ENCODE assay signal across 9 cellular contexts in the genomic region with DNA sequence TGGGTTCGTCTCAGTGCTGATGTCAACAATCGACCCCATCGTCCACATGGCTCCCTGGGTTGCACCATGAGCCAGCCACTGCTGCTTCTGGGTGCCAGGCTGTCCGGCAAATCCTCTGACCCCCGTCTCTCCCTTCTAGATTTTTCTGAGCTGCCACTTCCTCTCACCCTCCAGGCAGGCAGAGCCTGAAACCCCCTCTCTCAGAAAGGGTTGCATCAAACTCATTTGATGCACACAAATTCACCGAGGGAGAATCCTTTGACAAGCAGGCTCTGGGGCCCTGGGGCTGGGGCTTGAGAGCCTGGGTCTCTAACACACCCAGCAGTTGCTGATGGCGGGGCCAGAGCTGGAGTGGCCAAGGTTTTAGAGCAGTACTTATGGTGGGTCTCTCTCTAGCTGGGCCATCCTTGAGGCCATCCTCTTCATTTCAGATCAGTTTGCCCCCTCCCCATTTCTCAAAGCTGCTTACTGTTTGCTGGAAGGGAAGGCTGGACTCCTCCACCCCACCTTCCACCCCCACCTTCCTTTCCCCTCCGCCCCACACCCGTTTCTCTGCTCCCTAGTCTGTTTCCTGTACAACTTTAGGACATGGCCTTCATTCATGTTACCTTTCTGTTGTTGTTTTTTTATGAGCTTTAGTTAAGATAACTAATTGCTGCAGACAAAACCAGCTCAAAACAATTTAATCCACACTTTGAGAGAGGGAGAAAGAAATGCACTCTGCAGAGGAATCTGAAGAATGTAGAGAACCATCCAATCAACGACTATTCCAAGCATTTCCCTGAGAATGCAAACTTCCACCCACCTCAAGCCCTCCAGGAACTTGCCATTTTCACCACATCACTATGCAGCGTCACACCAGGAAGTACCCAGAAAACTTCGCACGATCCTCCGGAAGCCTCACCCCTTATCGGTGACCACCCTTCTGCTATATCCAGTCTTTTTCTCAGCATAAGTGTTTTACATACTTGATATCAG.
DNase-seq lines count a peak whose midpoint lies in the region; ATAC-seq and TF ChIP-seq lines count a peak whose summit lies in the region.
"Had no signal": no experiment of that assay in that cellular context is flagged by ENCODE, and none has a peak within 500 bp of the region (broad histone marks: within the 10 kb centered on the region; RNA-seq: fewer than 3 reads in every experiment).

No MANE protein-coding gene starts in this region.

- POLR2A ChIA-PET in activated CD8-positive, alpha-beta T cell treated with anti-CD3 and anti-CD28 coated beads for 36 hours (lab: Charles Lee), result interaction anchor here (0.6 to 2.5 kb wide), 14 partner anchors 11 to 175 kb away, joined by 3 to 14 read pairs (median 4); no protein-coding TSS in a partner anchor

- peak overlapping the region; percentile 72 for H3K4me3 Mint-ChIP-seq in activated naive CD4-positive, alpha-beta T cell treated with anti-CD3 and anti-CD28 coated beads for 36 hours
- peak overlapping the region; percentile 55 for H3K4me3 Mint-ChIP-seq in activated CD8-positive, alpha-beta T cell treated with anti-CD3 and anti-CD28 coated beads for 36 hours

- CTCF ChIA-PET in activated naive CD4-positive, alpha-beta T cell treated with anti-CD3 and anti-CD28 coated beads for 36 hours (lab: Charles Lee), result interaction anchor here (0.7 to 1.9 kb wide), 5 partner anchors 32 to 241 kb away, joined by 3 to 4 read pairs (median 3); no protein-coding TSS in a partner anchor
- CTCF ChIA-PET in activated CD8-positive, alpha-beta T cell treated with anti-CD3 and anti-CD28 coated beads for 36 hours (lab: Charles Lee), result interaction anchor here (1.3 to 1.5 kb wide), 2 partner anchors 17 to 70 kb away, joined by 4 read pairs; a partner anchor contains a TSS

- H3K27ac ChIP-seq in iPS-20b (ENCODE audit: low read length) (no peak overlapping the region), upper lobe of left lung (peak overlapping the region; percentile 40 to 64 (median 52))

- H3K27me3 ChIP-seq in iPS-20b (ENCODE audit: insufficient read depth, low read length) (peaks cover 42% of the 10 kb centered on the region), upper lobe of left lung (no peaks in the 10 kb centered on the region)

- peak overlapping the region; percentile 88 for H3K27ac Mint-ChIP-seq in activated naive CD4-positive, alpha-beta T cell treated with anti-CD3 and anti-CD28 coated beads for 36 hours
- H3K27ac Mint-ChIP-seq in activated CD8-positive, alpha-beta T cell treated with anti-CD3 and anti-CD28 coated beads for 36 hours, result peak overlapping the region; percentile 88

- intact Hi-C loops in activated naive CD4-positive, alpha-beta T cell treated with anti-CD3 and anti-CD28 coated beads for 36 hours (cut with micrococcal nuclease), result loop anchor here (1.0 kb wide), 3 partner anchors 11 to 67 kb away; no protein-coding TSS in a partner anchor
- intact Hi-C loops in activated CD8-positive, alpha-beta T cell treated with anti-CD3 and anti-CD28 coated beads for 36 hours (cut with micrococcal nuclease), result loop anchor here (10.0 kb wide), 1 partner anchor 67 kb away; a partner anchor contains a TSS

- no peaks in the 10 kb centered on the region for H3K9me3 Mint-ChIP-seq in activated naive CD4-positive, alpha-beta T cell treated with anti-CD3 and anti-CD28 coated beads for 36 hours
- H3K9me3 Mint-ChIP-seq in activated CD8-positive, alpha-beta T cell treated with anti-CD3 and anti-CD28 coated beads for 36 hours, result no peaks in the 10 kb centered on the region

- H3K36me3 ChIP-seq in iPS-20b (ENCODE audit: insufficient read depth, low read depth, low read length) (no peaks in the 10 kb centered on the region), upper lobe of left lung (no peaks in the 10 kb centered on the region)

- H3K9me3 ChIP-seq in iPS-20b (ENCODE audit: insufficient read depth, low read depth, low read length) (no peaks in the 10 kb centered on the region), upper lobe of left lung (no peaks in the 10 kb centered on the region)

- WGBS in upper lobe of left lung, 2 donors, result 28 to 40% methylated on average over 14 to 15 of the region's 15 CpGs

- no peak overlapping the region; the same call in 1 of the 2 replicates for H3K9ac ChIP-seq in iPS-20b (ENCODE audit: low read depth, low read length)

- peaks cover 70% of the 10 kb centered on the region for H3K4me1 Mint-ChIP-seq in activated naive CD4-positive, alpha-beta T cell treated with anti-CD3 and anti-CD28 coated beads for 36 hours (ENCODE audit: low read depth)
- peaks cover 70% of the 10 kb centered on the region for H3K4me1 Mint-ChIP-seq in activated CD8-positive, alpha-beta T cell treated with anti-CD3 and anti-CD28 coated beads for 36 hours (ENCODE audit: low read depth)

- peak overlapping the region; percentile 29; the same call in 1 of the 2 replicates for H3K4me3 ChIP-seq in iPS-20b (ENCODE audit: low read length)
- no peak overlapping the region for H3K4me3 ChIP-seq in upper lobe of left lung

- H3K4me1 ChIP-seq in iPS-20b (ENCODE audit: insufficient read depth, low read length) (peaks cover 27% of the 10 kb centered on the region), upper lobe of left lung (peaks cover 5 to 34% (median 23%) of the 10 kb centered on the region in 4 donors)

- H3K36me3 Mint-ChIP-seq in activated naive CD4-positive, alpha-beta T cell treated with anti-CD3 and anti-CD28 coated beads for 36 hours (ENCODE audit: low read depth), result no peaks in the 10 kb centered on the region
- peaks cover 13% of the 10 kb centered on the region for H3K36me3 Mint-ChIP-seq in activated CD8-positive, alpha-beta T cell treated with anti-CD3 and anti-CD28 coated beads for 36 hours (ENCODE audit: low read depth)

- no peak for TF ChIP-seq EP300 in upper lobe of left lung (IDR thresholded peaks at IDR 0.05)

- H3K27me3 Mint-ChIP-seq in activated naive CD4-positive, alpha-beta T cell treated with anti-CD3 and anti-CD28 coated beads for 36 hours (ENCODE audit: low read depth), result no peaks in the 10 kb centered on the region
- H3K27me3 Mint-ChIP-seq in activated CD8-positive, alpha-beta T cell treated with anti-CD3 and anti-CD28 coated beads for 36 hours, result no peaks in the 10 kb centered on the region

- peak; percentile 7 for ATAC-seq in activated CD8-positive, alpha-beta T cell treated with anti-CD3 and anti-CD28 coated beads for 36 hours
- peak; percentile 32 to 63 for ATAC-seq in upper lobe of left lung (ENCODE audit: low FRiP score in 2 of 2)
- ATAC-seq in esophagus mucosa, result no peak
- ATAC-seq in GM19035 (IDR thresholded peaks at IDR 0.05; ENCODE audit: unreplicated experiment), result no peak

- no peak for TF ChIP-seq POLR2A in upper lobe of left lung (IDR thresholded peaks at IDR 0.05)

- DNase-seq in activated naive CD4-positive, alpha-beta T cell treated with anti-CD3 and anti-CD28 coated beads for 36 hours, result peak; percentile 71
- no peak for DNase-seq in activated naive CD4-positive, alpha-beta T cell treated with anti-CD3 and anti-CD28 coated beads, Interleukin-2, amount 50 U/mL, for 16 hours
- DNase-seq in activated CD8-positive, alpha-beta T cell treated with anti-CD3 and anti-CD28 coated beads for 36 hours, result peak; percentile 53
- no peak for DNase-seq in upper lobe of left lung
- DNase-seq in Ammon's horn (ENCODE audit: low spot score), result no peak
- DNase-seq: NCI-H146 had no signal

- no peak for TF ChIP-seq CTCF in activated CD8-positive, alpha-beta T cell treated with anti-CD3 and anti-CD28 coated beads for 36 hours (IDR thresholded peaks at IDR 0.05)
- no peak for TF ChIP-seq CTCF in upper lobe of left lung (IDR thresholded peaks at IDR 0.05)

Comparison
In these comparisons a context has a peak if more than half of its experiments do, and no peak if none do; other contexts are left out.
1. DNase-seq: peak in activated naive CD4-positive, alpha-beta T cell treated with anti-CD3 and anti-CD28 coated beads for 36 hours (single experiment) and activated CD8-positive, alpha-beta T cell treated with anti-CD3 and anti-CD28 coated beads for 36 hours (single experiment); none in activated naive CD4-positive, alpha-beta T cell treated with anti-CD3 and anti-CD28 coated beads, Interleukin-2, amount 50 U/mL, for 16 hours (single experiment), upper lobe of left lung (0 of 2) and Ammon's horn (single experiment).
2. ATAC-seq: peak in activated CD8-positive, alpha-beta T cell treated with anti-CD3 and anti-CD28 coated beads for 36 hours (single experiment) and upper lobe of left lung (2 of 2); none in esophagus mucosa (single experiment) and GM19035 (single experiment).